8 cellular contexts compared by ENCODE assay signal in the genomic region with DNA sequence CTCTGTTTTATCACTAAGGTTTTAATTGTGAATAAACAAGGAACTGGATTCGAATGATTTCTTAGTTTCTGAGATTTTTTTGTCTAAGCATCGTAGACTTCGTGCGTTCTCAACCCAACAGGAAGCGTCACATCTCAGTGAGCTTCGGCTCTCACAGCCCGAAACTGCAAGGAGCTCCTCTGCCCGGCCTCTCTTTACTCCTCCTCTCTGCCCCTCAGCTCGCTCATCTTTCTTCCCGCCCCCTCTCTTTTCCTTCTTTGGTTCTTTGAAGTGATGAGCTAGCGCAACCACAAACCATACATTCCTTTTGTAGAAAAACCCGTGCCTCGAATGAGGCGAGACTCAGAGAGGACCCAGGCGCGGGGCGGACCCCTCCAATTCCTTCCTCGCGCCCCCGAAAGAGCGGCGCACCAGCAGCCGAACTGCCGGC. TPM values are rescaled to one million over a fixed set of nuclear protein-coding genes. Genes with fewer than 3 reads are reported as not detected.
DNase-seq lines count a peak whose midpoint lies in the region; ATAC-seq and TF ChIP-seq lines count a peak whose summit lies in the region.

No MANE protein-coding gene starts in this region.

- H3K36me3 ChIP-seq in Caco-2 (ENCODE audit: control insufficient read depth, insufficient read depth, low read length): no peaks in the 10 kb centered on the region
- no peaks in the 10 kb centered on the region for H3K36me3 ChIP-seq in trophoblast cell (ENCODE audit: control insufficient read depth in 1 of 2, insufficient read depth in 2 of 2, low read length in 2 of 2)

- no peaks in the 10 kb centered on the region for H3K4me1 ChIP-seq in Caco-2
- peaks cover 11% of the 10 kb centered on the region in 2 experiments for H3K4me1 ChIP-seq in trophoblast cell (ENCODE audit: control insufficient read depth in 1 of 2, insufficient read depth in 2 of 2, low read length in 2 of 2)

- DNase-seq in Caco-2: peak in 1 of 2 experiments; percentile 6
- peak; percentile 53 for DNase-seq in HK-2 (ENCODE audit: unreplicated experiment)
- DNase-seq in activated T-helper 2 cell treated with anti-CD3 and anti-CD28 coated beads, Interferon-gamma antibody, Interleukin-2, Interleukin-4, amounts not matched to agents 10 μg/mL and 5 μg/mL and 100 μg/mL, durations not matched to agents 14 hours and 24 hours and 36 hours (ENCODE audit: low spot score): peak; percentile 59
- DNase-seq in germinal center (ENCODE audit: low spot score): peak; percentile 47
- DNase-seq in trophoblast cell: peak in 1 of 2 donors; percentile 39
- no peak for DNase-seq in GOT3 (lab: John Stamatoyannopoulos, UW)
- no peak for DNase-seq in mesenteric fat pad (ENCODE audit: low spot score)

- peak overlapping the region; percentile 86 for H3K4me2 ChIP-seq in trophoblast cell (ENCODE audit: low read length)

- H2AK5ac ChIP-seq in trophoblast cell (ENCODE audit: low read length): no peak overlapping the region

- H2AFZ ChIP-seq in trophoblast cell (ENCODE audit: insufficient read depth, low read length, poor library complexity): peak overlapping the region; percentile 33

- no peaks in the 10 kb centered on the region for H3K79me2 ChIP-seq in trophoblast cell (ENCODE audit: control insufficient read depth, insufficient read depth, low read length, poor library complexity)

- no peaks in the 10 kb centered on the region for H3K36me3 Mint-ChIP-seq in Caco-2 (ENCODE audit: insufficient read depth, unreplicated experiment)
- peaks cover 26% of the 10 kb centered on the region for H3K36me3 Mint-ChIP-seq in activated T-helper 2 cell treated with anti-CD3 and anti-CD28 coated beads, Interferon-gamma antibody, Interleukin-2, Interleukin-4, amounts not matched to agents 10 μg/mL and 5 μg/mL and 100 μg/mL, durations not matched to agents 14 hours and 24 hours and 36 hours (ENCODE audit: low read depth)

- H3K27ac Mint-ChIP-seq in Caco-2 (ENCODE audit: unreplicated experiment): no peak overlapping the region
- H3K27ac Mint-ChIP-seq in activated T-helper 2 cell treated with anti-CD3 and anti-CD28 coated beads, Interferon-gamma antibody, Interleukin-2, Interleukin-4, amounts not matched to agents 10 μg/mL and 5 μg/mL and 100 μg/mL, durations not matched to agents 14 hours and 24 hours and 36 hours: peak overlapping the region; percentile 81

- intact Hi-C loops in Caco-2 (cut with micrococcal nuclease; ENCODE audit: unreplicated experiment): no loop called here
- intact Hi-C loops in activated T-helper 2 cell treated with anti-CD3 and anti-CD28 coated beads, Interferon-gamma antibody, Interleukin-2, Interleukin-4, amounts not matched to agents 10 μg/mL and 5 μg/mL and 100 μg/mL, durations not matched to agents 14 hours and 24 hours and 36 hours (cut with micrococcal nuclease): no loop called here

- CTCF ChIA-PET in Caco-2 (lab: Charles Lee): interaction anchor here (0.6 to 2.7 kb wide), 5 partner anchors 18 to 491 kb away, joined by 3 to 12 read pairs (median 5); no protein-coding TSS in a partner anchor

- H4K91ac ChIP-seq in trophoblast cell (ENCODE audit: low read depth, low read length): no peak overlapping the region

- H4K12ac ChIP-seq in trophoblast cell (ENCODE audit: low read depth, low read length): no peak overlapping the region

- no peak overlapping the region for H3K4ac ChIP-seq in trophoblast cell (ENCODE audit: low read depth, low read length)

- no TSS peak for BruUV-seq in Caco-2 (replicated peaks; lab: Mats Ljungman, UMichigan)

- no peak overlapping the region for H3K18ac ChIP-seq in trophoblast cell (ENCODE audit: low read length)

- H3K27me3 Mint-ChIP-seq in Caco-2 (ENCODE audit: insufficient read depth, unreplicated experiment): peaks cover 7% of the 10 kb centered on the region
- peaks cover 18% of the 10 kb centered on the region for H3K27me3 Mint-ChIP-seq in activated T-helper 2 cell treated with anti-CD3 and anti-CD28 coated beads, Interferon-gamma antibody, Interleukin-2, Interleukin-4, amounts not matched to agents 10 μg/mL and 5 μg/mL and 100 μg/mL, durations not matched to agents 14 hours and 24 hours and 36 hours (ENCODE audit: low read depth)

- POLR2A ChIA-PET in Caco-2 (lab: Charles Lee): interaction anchor here (0.6 kb wide), 1 partner anchor 194 kb away, joined by 11 read pairs; the partner anchor contains the start of gene SYNCRIP

- no peak for TF ChIP-seq CTCF in Caco-2 (IDR thresholded peaks at IDR 0.05; ENCODE audit: insufficient read depth in 1 of 2, low read depth in 1 of 2, low read length in 1 of 2, severe bottlenecking in 1 of 2, unreplicated experiment in 1 of 2)

- peaks cover 17% of the 10 kb centered on the region for H3K4me1 Mint-ChIP-seq in Caco-2 (ENCODE audit: low read depth, unreplicated experiment)
- H3K4me1 Mint-ChIP-seq in activated T-helper 2 cell treated with anti-CD3 and anti-CD28 coated beads, Interferon-gamma antibody, Interleukin-2, Interleukin-4, amounts not matched to agents 10 μg/mL and 5 μg/mL and 100 μg/mL, durations not matched to agents 14 hours and 24 hours and 36 hours (ENCODE audit: low read depth): peaks cover 59% of the 10 kb centered on the region

- H3K9me3 Mint-ChIP-seq in Caco-2 (ENCODE audit: unreplicated experiment): no peaks in the 10 kb centered on the region
- H3K9me3 Mint-ChIP-seq in activated T-helper 2 cell treated with anti-CD3 and anti-CD28 coated beads, Interferon-gamma antibody, Interleukin-2, Interleukin-4, amounts not matched to agents 10 μg/mL and 5 μg/mL and 100 μg/mL, durations not matched to agents 14 hours and 24 hours and 36 hours: no peaks in the 10 kb centered on the region

- ATAC-seq in GM21360 (IDR thresholded peaks at IDR 0.05; ENCODE audit: unreplicated experiment): peak; percentile 70

- H3K9ac ChIP-seq in trophoblast cell (ENCODE audit: low read length): no peak overlapping the region

- H3K79me1 ChIP-seq in trophoblast cell (ENCODE audit: low read length): no peaks in the 10 kb centered on the region

- H3K4me3 ChIP-seq in Caco-2 (ENCODE audit: low read depth, low read length): peak overlapping the region; percentile 61
- H3K4me3 ChIP-seq in trophoblast cell (ENCODE audit: low read depth, low read length): no peak overlapping the region

- H3K27me3 ChIP-seq in Caco-2 (replicated peaks; ENCODE audit: control insufficient read depth, insufficient read depth, low read length) (no peaks in the 10 kb centered on the region), trophoblast cell (ENCODE audit: insufficient read depth, low read length) (peaks cover 38% of the 10 kb centered on the region)

- H3K9me3 ChIP-seq in Caco-2 (no peaks in the 10 kb centered on the region), trophoblast cell (ENCODE audit: insufficient read depth, low read depth, low read length) (peaks cover 3% of the 10 kb centered on the region)

- no peak overlapping the region for H2BK120ac ChIP-seq in trophoblast cell (ENCODE audit: insufficient read depth, low read length, poor library complexity)

- H3K14ac ChIP-seq in trophoblast cell (ENCODE audit: low read length): no peak overlapping the region

- no peak overlapping the region for H2BK12ac ChIP-seq in trophoblast cell (ENCODE audit: low read length)

- no peak overlapping the region for H3K27ac ChIP-seq in trophoblast cell (ENCODE audit: low read depth, low read length)

- H3K23ac ChIP-seq in trophoblast cell (ENCODE audit: low read length): no peak overlapping the region

- no CpG with 5 or more reads among the region's 24 CpGs for WGBS in trophoblast cell (ENCODE audit: extremely low coverage, insufficient coverage, insufficient read length)

- no peak overlapping the region for H4K8ac ChIP-seq in trophoblast cell (ENCODE audit: low read depth, low read length)

- H3K4me3 Mint-ChIP-seq in Caco-2 (ENCODE audit: unreplicated experiment): peak overlapping the region; percentile 85
- H3K4me3 Mint-ChIP-seq in activated T-helper 2 cell treated with anti-CD3 and anti-CD28 coated beads, Interferon-gamma antibody, Interleukin-2, Interleukin-4, amounts not matched to agents 10 μg/mL and 5 μg/mL and 100 μg/mL, durations not matched to agents 14 hours and 24 hours and 36 hours (ENCODE audit: low read depth): peak overlapping the region; percentile 96

- no peak overlapping the region for H2BK5ac ChIP-seq in trophoblast cell (ENCODE audit: low read depth, low read length, poor library complexity)

RNA-seq across cellular contexts. Expression of gene NT5E, which starts 0.5 kb away (rescaled TPM):
- total RNA-seq in Caco-2 (2022): 1.0 and 1.5 TPM in 2 replicates
- 15.4 and 16.4 TPM in 2 replicates for total RNA-seq in activated T-helper 2 cell treated with anti-CD3 and anti-CD28 coated beads, Interferon-gamma antibody, Interleukin-2, Interleukin-4, amounts not matched to agents 10 μg/mL and 5 μg/mL and 100 μg/mL, durations not matched to agents 14 hours and 24 hours and 36 hours
- 0.22 and 0.33 TPM in 2 replicates for polyA plus RNA-seq in trophoblast cell (2013)
- total RNA-seq in mesenteric fat pad: 35.4 TPM

Comparison
In these comparisons a context has a peak if more than half of its experiments do, and no peak if none do; other contexts are left out.
1. DNase-seq: peak in HK-2 (single experiment), activated T-helper 2 cell treated with anti-CD3 and anti-CD28 coated beads, Interferon-gamma antibody, Interleukin-2, Interleukin-4, amounts not matched to agents 10 μg/mL and 5 μg/mL and 100 μg/mL, durations not matched to agents 14 hours and 24 hours and 36 hours (single experiment) and germinal center (single experiment); none in GOT3 (single experiment) and mesenteric fat pad (single experiment).